8 cellular contexts compared by ENCODE assay signal in the genomic region with DNA sequence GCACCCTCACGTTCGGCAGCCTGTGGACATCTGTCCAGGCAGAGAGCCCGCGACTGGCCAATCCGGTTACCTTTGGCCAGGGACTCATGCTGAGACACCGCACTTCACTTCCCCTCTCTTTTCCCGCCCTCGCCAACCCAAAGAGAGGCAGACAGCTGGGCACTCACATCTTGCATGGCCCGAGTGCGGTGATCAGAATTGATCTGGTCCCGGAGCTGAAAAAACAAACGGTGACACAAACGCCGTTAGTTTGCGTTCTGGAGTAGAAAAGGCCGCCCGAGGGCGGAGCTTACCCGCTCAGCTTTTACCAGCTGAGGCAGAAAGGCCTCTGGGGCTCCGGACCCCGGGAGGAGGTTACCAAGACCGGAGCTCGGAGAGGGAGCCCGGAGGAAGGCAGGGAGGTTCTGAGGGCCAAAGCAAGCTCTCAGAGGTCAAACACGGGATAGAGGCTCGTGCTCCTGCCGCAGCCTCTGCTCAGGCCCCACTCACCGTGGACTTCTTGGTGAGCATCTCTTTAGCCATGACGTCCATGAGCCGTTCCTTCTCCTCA. TPM values are rescaled to one million over a fixed set of nuclear protein-coding genes. Genes with fewer than 3 reads are reported as not detected.
DNase-seq lines count a peak whose midpoint lies in the region; ATAC-seq and TF ChIP-seq lines count a peak whose summit lies in the region.

No MANE protein-coding gene starts in this region.

- peaks cover 0 to 33% (median 0%) of the 10 kb centered on the region in 3 donors for H3K36me3 ChIP-seq in Peyer's patch
- peaks cover 38% of the 10 kb centered on the region for H3K36me3 ChIP-seq in iPS-20b (ENCODE audit: insufficient read depth, low read depth, low read length)

- peak; percentile 58 for DNase-seq in stimulated activated CD4-positive, alpha-beta T cell treated with anti-CD3 and anti-CD28 coated beads, Interleukin-15, amount 100 ng/mL, for 24 hours
- DNase-seq in stimulated activated CD4-positive, alpha-beta T cell treated with anti-CD3 and anti-CD28 coated beads, Interleukin-2, amount 100 ng/mL, for 48 hours = no peak
- no peak for DNase-seq in Peyer's patch
- DNase-seq in astrocyte of the cerebellum (ENCODE audit: low read depth) = no peak
- peak; percentile 45 to 49 for DNase-seq in stimulated activated CD4-positive, alpha-beta T cell treated with anti-CD3 and anti-CD28 coated beads, Interleukin-2, amount 100 ng/mL, for 24 hours

- H3K4me3 ChIP-seq in Peyer's patch (peak overlapping the region; percentile 76 to 87 (median 78)), astrocyte of the cerebellum (ENCODE audit: low read depth, low read length) (peak overlapping the region; percentile 99), iPS-20b (ENCODE audit: low read length) (peak overlapping the region; percentile 91)

- H3K4me1 ChIP-seq in Peyer's patch (peaks cover 0 to 11% (median 0%) of the 10 kb centered on the region in 4 donors), iPS-20b (ENCODE audit: insufficient read depth, low read length) (peaks cover 6% of the 10 kb centered on the region; the same call in 1 of the 2 replicates)

- H3K9me3 ChIP-seq in Peyer's patch = no peaks in the 10 kb centered on the region
- no peaks in the 10 kb centered on the region for H3K9me3 ChIP-seq in iPS-20b (ENCODE audit: insufficient read depth, low read depth, low read length)

- TF ChIP-seq CTCF in Peyer's patch (IDR thresholded peaks at IDR 0.05) = no peak
- TF ChIP-seq CTCF in astrocyte of the cerebellum (IDR thresholded peaks at IDR 0.05; ENCODE audit: low read depth, low read length, missing control alignments) = no peak

- H3K27me3 ChIP-seq in Peyer's patch = no peaks in the 10 kb centered on the region
- H3K27me3 ChIP-seq in iPS-20b (ENCODE audit: insufficient read depth, low read length) = no peaks in the 10 kb centered on the region

- ATAC-seq in HG02943 (IDR thresholded peaks at IDR 0.05; ENCODE audit: low read depth, unreplicated experiment) (peak; percentile 14), HG03520 (IDR thresholded peaks at IDR 0.05; ENCODE audit: unreplicated experiment) (no peak)

- peak overlapping the region; percentile 61 to 82 (median 70) for H3K27ac ChIP-seq in Peyer's patch
- H3K27ac ChIP-seq in iPS-20b (ENCODE audit: low read length) = peak overlapping the region; percentile 32

- in situ Hi-C loops in astrocyte of the cerebellum (cut with HindIII; ENCODE audit: low sequenced_read_pairs) = no loop called here

- no peak for TF ChIP-seq POLR2A in Peyer's patch (IDR thresholded peaks at IDR 0.05)

- peak overlapping the region; percentile 98 for H3K9ac ChIP-seq in iPS-20b (ENCODE audit: low read depth, low read length)

RNA-seq across cellular contexts. Expression of gene SF3A3, which starts 0.4 kb away (rescaled TPM):
- total RNA-seq in Peyer's patch = 100 to 1,000 TPM in 1 of 4 donors, 10 to 100 TPM in 3; 29.9 to 144 (median 36.0) TPM

RNA-seq across cellular contexts. Expression of gene FHL3, which starts 15.9 kb away (rescaled TPM):
- total RNA-seq in Peyer's patch = 10 to 100 TPM in 1 of 4 donors, 1 to 10 TPM in 3; 3.3 to 13.2 (median 4.9) TPM

RNA-seq across cellular contexts. Expression of gene UTP11, which starts 23.1 kb away (rescaled TPM):
- total RNA-seq in Peyer's patch = 10 to 100 TPM in 3 of 4 donors, 1 to 10 TPM in 1; 8.9 to 23.1 (median 18.8) TPM

RNA-seq across cellular contexts. Expression of gene INPP5B, which starts 42.6 kb away (rescaled TPM):
- 10 to 100 TPM; 24.7 to 56.9 (median 35.3) TPM for total RNA-seq in Peyer's patch

RNA-seq across cellular contexts. Expression of gene POU3F1, which starts 57.1 kb away (rescaled TPM):
- total RNA-seq in Peyer's patch = not detected

Comparison
In these comparisons a context has a peak if more than half of its experiments do, and no peak if none do; other contexts are left out.
1. DNase-seq: peak in stimulated activated CD4-positive, alpha-beta T cell treated with anti-CD3 and anti-CD28 coated beads, Interleukin-15, amount 100 ng/mL, for 24 hours (single experiment) and stimulated activated CD4-positive, alpha-beta T cell treated with anti-CD3 and anti-CD28 coated beads, Interleukin-2, amount 100 ng/mL, for 24 hours (2 of 2); none in stimulated activated CD4-positive, alpha-beta T cell treated with anti-CD3 and anti-CD28 coated beads, Interleukin-2, amount 100 ng/mL, for 48 hours (0 of 2), Peyer's patch (0 of 3) and astrocyte of the cerebellum (single experiment).
2. Peak in every context shown above with its lines, with median percentiles within 50 percentile points of each other: H3K4me3 ChIP-seq.